20 cellular contexts compared by ENCODE assay signal in the genomic region with DNA sequence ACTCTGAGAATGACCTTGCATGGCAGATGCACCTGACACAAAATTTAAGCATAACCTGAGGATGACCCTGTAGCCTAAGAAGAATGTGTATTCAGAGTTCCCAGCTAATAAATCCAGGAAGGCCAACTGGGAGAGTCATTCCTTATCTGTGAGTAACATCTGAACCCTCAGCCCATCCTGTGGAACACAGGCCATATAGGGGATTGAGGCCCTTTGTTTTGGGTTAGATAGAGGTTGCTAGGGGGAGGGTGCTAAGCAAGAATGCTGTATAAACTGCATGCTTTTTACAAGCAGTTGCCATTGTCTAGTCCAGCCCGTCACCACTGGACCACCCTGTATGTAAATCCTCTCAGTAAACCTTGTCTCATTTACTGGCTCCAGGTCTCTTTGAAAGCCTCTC.
DNase-seq lines count a peak whose midpoint lies in the region; ATAC-seq and TF ChIP-seq lines count a peak whose summit lies in the region.
"Had no signal": no experiment of that assay in that cellular context is flagged by ENCODE, and none has a peak within 500 bp of the region (broad histone marks: within the 10 kb centered on the region; RNA-seq: fewer than 3 reads in every experiment).

No MANE protein-coding gene starts in this region.

- peak; percentile 31 for DNase-seq in Caki2 (ENCODE audit: low read depth)
- DNase-seq in HT1080 (ENCODE audit: low read depth), result peak; percentile 40
- DNase-seq in astrocyte of the hippocampus (ENCODE audit: low read depth, low spot score), result peak; percentile 13
- DNase-seq in mesendoderm, result peak; percentile 95
- DNase-seq in CD8-positive, alpha-beta memory T cell, result no peak
- DNase-seq in sigmoid colon, result no peak
- DNase-seq in NCI-H2029 (lab: John Stamatoyannopoulos, UW), result no peak
- DNase-seq: activated CD4-positive, alpha-beta T cell treated with anti-CD3 and anti-CD28 coated beads, Interleukin-2, amount 10 ng/mL, durations not matched to agents 24 days and 14 days; activated effector memory CD4-positive, alpha-beta T cell treated with Interleukin-2 at 50 U/mL for 16 hours; COR-L47; dorsolateral prefrontal cortex; gastrocnemius medialis; MM.1S; mucosa of descending colon; NCI-H187; NCI-H446; NK-92 treated with Interleukin-12 subunit alpha and Interleukin-12 subunit beta, amount 100 ng/mL, for 24 hours had no signal

- H2AK5ac ChIP-seq in mesendoderm (ENCODE audit: low read length), result no peak overlapping the region

- peaks cover 0 to 14% (median 2%) of the 10 kb centered on the region in 3 donors for H3K36me3 Mint-ChIP-seq in CD8-positive, alpha-beta memory T cell

- intact Hi-C loops in sigmoid colon (cut with DNase I), result no loop called here

- in situ Hi-C loops in Caki2 (cut with HindIII; ENCODE audit: low pct_unique_long_range_greater_than_20kb, low sequenced_read_pairs), result no loop called here

- H3K23ac ChIP-seq in mesendoderm (ENCODE audit: low read length), result no peak overlapping the region

- H3K4me1 ChIP-seq in mesendoderm (ENCODE audit: control insufficient read depth, low read depth, low read length) (peaks cover 4% of the 10 kb centered on the region), sigmoid colon (peaks cover 0 to 7% (median 3%) of the 10 kb centered on the region in 4 donors)
- no peaks in the 10 kb centered on the region for H3K4me1 ChIP-seq in CD8-positive, alpha-beta memory T cell (ENCODE audit: insufficient read depth, low read length)
- H3K4me1 ChIP-seq: gastrocnemius medialis, suprapubic skin had no signal

- H2BK5ac ChIP-seq in mesendoderm (ENCODE audit: low read length), result no peak overlapping the region

- CTCF ChIA-PET in CD8-positive, alpha-beta memory T cell (lab: Charles Lee), result no interaction called here

- no peak for TF ChIP-seq EP300 in sigmoid colon (IDR thresholded peaks at IDR 0.05)

- H3K18ac ChIP-seq in mesendoderm (ENCODE audit: low read length), result no peak overlapping the region

- no peak overlapping the region for H3K56ac ChIP-seq in mesendoderm (ENCODE audit: low read length)

- no peak overlapping the region for H3K4me2 ChIP-seq in mesendoderm (ENCODE audit: low read length)

- H2BK120ac ChIP-seq in mesendoderm (ENCODE audit: low read depth, low read length), result no peak overlapping the region

- H3K9me3 ChIP-seq in CD8-positive, alpha-beta memory T cell (ENCODE audit: low read length), result no peaks in the 10 kb centered on the region
- no peaks in the 10 kb centered on the region for H3K9me3 ChIP-seq in sigmoid colon
- H3K9me3 ChIP-seq: gastrocnemius medialis, mucosa of descending colon, suprapubic skin had no signal

- TF ChIP-seq POLR2A in sigmoid colon (IDR thresholded peaks at IDR 0.05), result no peak

- no peak overlapping the region for H2BK15ac ChIP-seq in mesendoderm (replicated peaks; ENCODE audit: low read depth)

- H3K27ac ChIP-seq in mesendoderm (ENCODE audit: low read depth, low read length), result no peak overlapping the region
- no peak overlapping the region for H3K27ac ChIP-seq in CD8-positive, alpha-beta memory T cell (ENCODE audit: low read depth, low read length)
- H3K27ac ChIP-seq in sigmoid colon, result no peak overlapping the region
- H3K27ac ChIP-seq: cardiac muscle cell, dorsolateral prefrontal cortex, gastrocnemius medialis, suprapubic skin had no signal

- H3K9me3 Mint-ChIP-seq in CD8-positive, alpha-beta memory T cell, result no peaks in the 10 kb centered on the region
- H3K9me3 Mint-ChIP-seq: activated CD4-positive, alpha-beta T cell treated with anti-CD3 and anti-CD28 coated beads, Interleukin-2, amount 10 ng/mL, durations not matched to agents 24 days and 14 days had no signal

- H3K4me3 Mint-ChIP-seq in CD8-positive, alpha-beta memory T cell, result no peak overlapping the region
- H3K4me3 Mint-ChIP-seq: activated CD4-positive, alpha-beta T cell treated with anti-CD3 and anti-CD28 coated beads, Interleukin-2, amount 10 ng/mL, durations not matched to agents 24 days and 14 days had no signal

- no peak overlapping the region for H4K5ac ChIP-seq in mesendoderm (ENCODE audit: low read length)

- no peak for TF ChIP-seq CTCF in sigmoid colon (IDR thresholded peaks at IDR 0.05)

- no CpG with 5 or more reads among the region's 1 CpG for WGBS in mesendoderm (ENCODE audit: extremely low coverage, insufficient coverage, low lambda C conversion rate)
- 89 to 95% methylated on average over 1 of the region's 1 CpG for WGBS in sigmoid colon, 2 donors

- peaks cover 7% of the 10 kb centered on the region for H3K79me2 ChIP-seq in mesendoderm (ENCODE audit: control insufficient read depth, insufficient read depth, low read length)

- peaks cover 0 to 1% of the 10 kb centered on the region in 2 donors for H3K27me3 Mint-ChIP-seq in CD8-positive, alpha-beta memory T cell
- H3K27me3 Mint-ChIP-seq: activated CD4-positive, alpha-beta T cell treated with anti-CD3 and anti-CD28 coated beads, Interleukin-2, amount 10 ng/mL, durations not matched to agents 24 days and 14 days had no signal

- H3K27me3 ChIP-seq in mesendoderm (ENCODE audit: insufficient read depth, low read length, poor library complexity) (no peaks in the 10 kb centered on the region), sigmoid colon (no peaks in the 10 kb centered on the region)
- H3K27me3 ChIP-seq in CD8-positive, alpha-beta memory T cell (ENCODE audit: insufficient read depth, low read length, poor library complexity, severe bottlenecking), result no peaks in the 10 kb centered on the region
- H3K27me3 ChIP-seq: cardiac muscle cell, dorsolateral prefrontal cortex, gastrocnemius medialis, suprapubic skin had no signal

- H4K8ac ChIP-seq in mesendoderm (ENCODE audit: low read depth, low read length), result no peak overlapping the region

- H3K9ac ChIP-seq in mesendoderm (ENCODE audit: low read length), result no peak overlapping the region

- ATAC-seq in HG03521 (IDR thresholded peaks at IDR 0.05; ENCODE audit: unreplicated experiment), result no peak
- ATAC-seq: gastrocnemius medialis, mucosa of descending colon had no signal

- no peak overlapping the region for H3K4me3 ChIP-seq in mesendoderm (ENCODE audit: low read length)
- no peak overlapping the region for H3K4me3 ChIP-seq in CD8-positive, alpha-beta memory T cell (ENCODE audit: low read length)
- H3K4me3 ChIP-seq in sigmoid colon, result no peak overlapping the region
- H3K4me3 ChIP-seq: cardiac muscle cell, dorsolateral prefrontal cortex, gastrocnemius medialis, mucosa of descending colon, suprapubic skin had no signal

- no peaks in the 10 kb centered on the region for H3K36me3 ChIP-seq in mesendoderm (ENCODE audit: control insufficient read depth, insufficient read depth, low read length)
- H3K36me3 ChIP-seq in CD8-positive, alpha-beta memory T cell (ENCODE audit: insufficient read depth, low read length), result no peaks in the 10 kb centered on the region
- H3K36me3 ChIP-seq in sigmoid colon, result no peaks in the 10 kb centered on the region
- H3K36me3 ChIP-seq: cardiac muscle cell, gastrocnemius medialis, suprapubic skin had no signal

- POLR2A ChIA-PET in CD8-positive, alpha-beta memory T cell (lab: Charles Lee), result no interaction called here

- H3K4ac ChIP-seq in mesendoderm (ENCODE audit: low read depth, low read length), result no peak overlapping the region

- H3K79me1 ChIP-seq in mesendoderm (ENCODE audit: low read length), result peaks cover 5% of the 10 kb centered on the region

- no peak overlapping the region for H3K27ac Mint-ChIP-seq in CD8-positive, alpha-beta memory T cell
- H3K27ac Mint-ChIP-seq: activated CD4-positive, alpha-beta T cell treated with anti-CD3 and anti-CD28 coated beads, Interleukin-2, amount 10 ng/mL, durations not matched to agents 24 days and 14 days had no signal

- no peaks in the 10 kb centered on the region for H3K4me1 Mint-ChIP-seq in CD8-positive, alpha-beta memory T cell
- H3K4me1 Mint-ChIP-seq: activated CD4-positive, alpha-beta T cell treated with anti-CD3 and anti-CD28 coated beads, Interleukin-2, amount 10 ng/mL, durations not matched to agents 24 days and 14 days had no signal

Comparison
In these comparisons a context has a peak if more than half of its experiments do, and no peak if none do; other contexts are left out.
1. DNase-seq: peak in Caki2 (single experiment), HT1080 (single experiment), astrocyte of the hippocampus (single experiment) and mesendoderm (single experiment); none in CD8-positive, alpha-beta memory T cell (0 of 5), sigmoid colon (single experiment) and NCI-H2029 (single experiment).